24 cellular contexts compared by ENCODE assay signal in genomic region chr10:122161795-122162194, GRCh38.
DNase-seq lines count a peak whose midpoint lies in the region; ATAC-seq, FAIRE-seq and TF ChIP-seq lines count a peak whose summit lies in the region.
"Had no signal": no experiment of that assay in that cellular context is flagged by ENCODE, and none has a peak within 500 bp of the region (broad histone marks: within the 10 kb centered on the region; RNA-seq: fewer than 3 reads in every experiment).

No MANE protein-coding gene starts in this region.

- H3K36me3 Mint-ChIP-seq in astrocyte (ENCODE audit: low read depth, unreplicated experiment), result peaks cover 6% of the 10 kb centered on the region
- H3K36me3 Mint-ChIP-seq in nephron progenitor cell (ENCODE audit: low read depth), result peaks cover 8% of the 10 kb centered on the region
- H3K36me3 Mint-ChIP-seq: CD4-positive, alpha-beta memory T cell had no signal

- no peak overlapping the region for H3K4me3 ChIP-seq in astrocyte (ENCODE audit: insufficient read depth, low read depth, low read length)
- no peak overlapping the region for H3K4me3 ChIP-seq in gastrocnemius medialis
- H3K4me3 ChIP-seq: BLaER1 treated with 17β-estradiol and CSF1 and Interleukin-3, amounts not matched to agents 10 nM and 100 nM; GM12878; GM23248 had no signal

- intact Hi-C loops in gastrocnemius medialis (cut with DNase I; ENCODE audit: low total_unique reads), result no loop called here

- no peak overlapping the region for H3K4me2 ChIP-seq in astrocyte (ENCODE audit: low read length)

- H3K4me1 Mint-ChIP-seq in astrocyte (ENCODE audit: low read depth, unreplicated experiment) (peaks cover 13% of the 10 kb centered on the region), nephron progenitor cell (peaks cover 73% of the 10 kb centered on the region)

- no peaks in the 10 kb centered on the region for H3K9me3 ChIP-seq in astrocyte (ENCODE audit: insufficient read depth, low read depth, low read length)
- no peaks in the 10 kb centered on the region for H3K9me3 ChIP-seq in gastrocnemius medialis
- H3K9me3 ChIP-seq: BLaER1 treated with 17β-estradiol and CSF1 and Interleukin-3, amounts not matched to agents 10 nM and 100 nM; Caco-2 had no signal

- H2AFZ ChIP-seq in astrocyte (ENCODE audit: low read depth, low read length), result no peak overlapping the region
- H2AFZ ChIP-seq: GM23248 had no signal

- H4K20me1 ChIP-seq in astrocyte (ENCODE audit: insufficient read depth, low read length), result peaks cover 51% of the 10 kb centered on the region

- H3K27me3 Mint-ChIP-seq in astrocyte (ENCODE audit: low read depth, unreplicated experiment), result peaks cover 6% of the 10 kb centered on the region
- H3K27me3 Mint-ChIP-seq in nephron progenitor cell (ENCODE audit: low read depth, poor library complexity), result peaks cover 9% of the 10 kb centered on the region

- peak overlapping the region; percentile 73 for H3K4me3 Mint-ChIP-seq in astrocyte (ENCODE audit: unreplicated experiment)
- peak overlapping the region; percentile 84 for H3K4me3 Mint-ChIP-seq in nephron progenitor cell

- H3K9ac ChIP-seq in astrocyte (ENCODE audit: low read length), result no peak overlapping the region
- H3K9ac ChIP-seq: BLaER1 treated with 17β-estradiol and CSF1 and Interleukin-3, amounts not matched to agents 10 nM and 100 nM; GM23248 had no signal

- H3K27me3 ChIP-seq in astrocyte (ENCODE audit: insufficient read depth, low read length) (no peaks in the 10 kb centered on the region), gastrocnemius medialis (no peaks in the 10 kb centered on the region)

- H3K27ac Mint-ChIP-seq in astrocyte (ENCODE audit: unreplicated experiment) (no peak overlapping the region), nephron progenitor cell (no peak overlapping the region)
- H3K27ac Mint-ChIP-seq: CD4-positive, alpha-beta memory T cell had no signal

- H3K4me1 ChIP-seq in astrocyte (ENCODE audit: insufficient read depth, low read length) (peaks cover 21% of the 10 kb centered on the region), gastrocnemius medialis (peaks cover 30 to 33% of the 10 kb centered on the region in 2 donors)

- peaks cover 33% of the 10 kb centered on the region for H3K79me2 ChIP-seq in astrocyte (ENCODE audit: insufficient read depth, low read length)

- no peak for TF ChIP-seq CTCF in astrocyte (IDR thresholded peaks at IDR 0.05; ENCODE audit: insufficient read depth, low read depth, low read length)
- no peak for TF ChIP-seq CTCF in nephron progenitor cell (IDR thresholded peaks at IDR 0.05)
- no peak for TF ChIP-seq CTCF in gastrocnemius medialis (IDR thresholded peaks at IDR 0.05 in 4 of 5, conservative IDR thresholded peaks at IDR 0.05 in 1 of 5)

- DNase-seq in ELF-1 (ENCODE audit: low read depth, low spot score) (peak; percentile 58), astrocyte (ENCODE audit: low read depth) (no peak), nephron progenitor cell (no peak), gastrocnemius medialis (peak in 1 of 2 donors; percentile 61), glomerular visceral epithelial cell (ENCODE audit: extremely low spot score) (no peak)
- DNase-seq: 8988T; Caco-2; CD4-positive, alpha-beta memory T cell; DMS 273 treated with DMSO at 0.1 percent for 48 hours; DMS79 treated with DMSO at 0.1 percent for 48 hours; GM23248; KG1; NCI-H1092; NCI-H1436; NCI-H187 treated with DMSO at 0.1 percent for 48 hours; NCI-H226; NCI-H510A treated with DMSO at 0.1 percent for 48 hours; NCI-H748 treated with DMSO at 0.1 percent for 48 hours; SIG-M5 had no signal

- H3K27ac ChIP-seq in astrocyte (ENCODE audit: low read depth, low read length) (no peak overlapping the region), gastrocnemius medialis (peak overlapping the region; percentile 61 to 72 (median 66))
- H3K27ac ChIP-seq: BLaER1 treated with 17β-estradiol and CSF1 and Interleukin-3, amounts not matched to agents 10 nM and 100 nM; GM23248; HL-60 had no signal

- TF ChIP-seq POLR2A in gastrocnemius medialis (IDR thresholded peaks at IDR 0.05), result no peak

- H3K9me3 Mint-ChIP-seq in astrocyte (ENCODE audit: unreplicated experiment), result no peaks in the 10 kb centered on the region
- no peaks in the 10 kb centered on the region for H3K9me3 Mint-ChIP-seq in nephron progenitor cell

- FAIRE-seq in astrocyte (lab: Jason Lieb, UNC), result no peak
- FAIRE-seq: GM12878 had no signal

- no peaks in the 10 kb centered on the region for H3K36me3 ChIP-seq in astrocyte (ENCODE audit: insufficient read depth, low read length)
- H3K36me3 ChIP-seq in gastrocnemius medialis, result no peaks in the 10 kb centered on the region
- H3K36me3 ChIP-seq: BLaER1 treated with 17β-estradiol and CSF1 and Interleukin-3, amounts not matched to agents 10 nM and 100 nM had no signal

- in situ Hi-C loops in gastrocnemius medialis (cut with MboI; ENCODE audit: low sequenced_read_pairs in 4 of 4), result no loop called here

- ATAC-seq in gastrocnemius medialis, result peak; percentile 51 to 78
- ATAC-seq in GM21390 (IDR thresholded peaks at IDR 0.05; ENCODE audit: unreplicated experiment), result no peak
- no peak for ATAC-seq in HG03439 (IDR thresholded peaks at IDR 0.05; ENCODE audit: unreplicated experiment)
- ATAC-seq: GM12878 had no signal

Comparison
In these comparisons a context has a peak if more than half of its experiments do, and no peak if none do; other contexts are left out.
1. ATAC-seq: peak in gastrocnemius medialis (2 of 2); none in GM21390 (single experiment) and HG03439 (single experiment).